In the genomic region with DNA sequence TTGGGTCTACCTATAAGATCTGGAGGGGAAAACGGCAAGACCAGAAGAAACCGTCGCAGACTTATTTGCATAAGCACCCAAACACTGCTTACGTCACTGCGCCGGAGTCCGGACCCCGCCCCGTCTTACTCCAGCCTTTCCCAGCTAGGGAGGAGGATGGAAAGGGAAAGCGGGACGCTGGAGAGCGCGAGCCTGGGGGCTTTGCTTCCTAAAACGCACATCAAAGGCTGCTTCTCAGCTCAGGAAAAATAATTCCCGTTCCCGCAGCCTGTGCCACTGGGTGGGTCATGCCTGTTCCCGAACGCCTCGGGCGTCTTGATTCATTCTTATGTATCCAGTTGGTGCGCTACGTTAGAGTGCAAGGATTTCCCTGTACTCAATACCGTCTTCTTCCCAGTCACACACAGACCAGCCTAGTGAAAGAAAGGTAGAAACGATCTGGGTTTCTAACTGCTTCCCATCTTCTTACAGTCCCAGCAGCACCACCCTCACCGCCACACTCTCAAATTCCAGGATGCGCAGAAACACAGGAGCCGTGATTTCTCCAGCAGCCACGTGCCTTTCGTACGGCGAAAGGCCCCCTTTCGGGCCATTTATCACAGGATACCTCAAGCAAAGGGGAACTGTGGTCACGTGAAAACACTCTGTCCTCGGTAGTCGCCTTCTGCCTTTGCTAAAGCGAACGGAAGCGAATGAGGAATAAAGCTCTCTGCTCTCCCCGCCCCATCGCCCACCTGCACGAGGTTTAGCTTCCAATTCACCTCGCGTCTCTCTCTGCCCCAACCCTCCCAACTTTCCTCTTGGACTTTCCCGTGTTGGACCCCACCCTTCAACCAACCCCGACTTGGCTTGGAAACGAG, we compare ENCODE assay signal across 8 cellular contexts. TPM values are rescaled to one million over a fixed set of nuclear protein-coding genes. Genes with fewer than 3 reads are reported as not detected.
DNase-seq lines count a peak whose midpoint lies in the region; ATAC-seq and TF ChIP-seq lines count a peak whose summit lies in the region.

No MANE protein-coding gene starts in this region.

- intact Hi-C loops in activated naive CD4-positive, alpha-beta T cell treated with anti-CD3 and anti-CD28 coated beads for 36 hours (cut with micrococcal nuclease): no loop called here
- intact Hi-C loops in heart right ventricle (cut with DNase I): no loop called here

- no peaks in the 10 kb centered on the region for H3K36me3 ChIP-seq in heart right ventricle
- H3K36me3 ChIP-seq in parathyroid adenoma (ENCODE audit: control insufficient read depth, insufficient read depth, low read length): no peaks in the 10 kb centered on the region

- peaks cover 37% of the 10 kb centered on the region for H3K27me3 Mint-ChIP-seq in activated naive CD4-positive, alpha-beta T cell treated with anti-CD3 and anti-CD28 coated beads for 36 hours (ENCODE audit: low read depth)

- peaks cover 0 to 78% (median 58%) of the 10 kb centered on the region in 7 donors for H3K27me3 ChIP-seq in heart right ventricle
- peaks cover 10% of the 10 kb centered on the region for H3K27me3 ChIP-seq in parathyroid adenoma (ENCODE audit: control insufficient read depth, insufficient read depth, low read length)

- peak overlapping the region; percentile 63 for H2AFZ ChIP-seq in parathyroid adenoma

- H3K9me3 ChIP-seq in heart right ventricle: peaks cover 0 to 4% (median 0%) of the 10 kb centered on the region in 11 donors
- H3K9me3 ChIP-seq in parathyroid adenoma (ENCODE audit: control insufficient read depth, low read length): no peaks in the 10 kb centered on the region

- peaks cover 10% of the 10 kb centered on the region for H3K4me1 Mint-ChIP-seq in activated naive CD4-positive, alpha-beta T cell treated with anti-CD3 and anti-CD28 coated beads for 36 hours (ENCODE audit: low read depth)

- H3K36me3 Mint-ChIP-seq in activated naive CD4-positive, alpha-beta T cell treated with anti-CD3 and anti-CD28 coated beads for 36 hours (ENCODE audit: low read depth): no peaks in the 10 kb centered on the region

- WGBS in heart right ventricle, 2 donors: 1% methylated on average over 46 of the region's 46 CpGs

- H3K79me2 ChIP-seq in parathyroid adenoma: no peaks in the 10 kb centered on the region

- CTCF ChIA-PET in activated naive CD4-positive, alpha-beta T cell treated with anti-CD3 and anti-CD28 coated beads for 36 hours (lab: Charles Lee): interaction anchor here (0.6 to 1.6 kb wide), 2 partner anchors 118 to 168 kb away, joined by 3 to 4 read pairs; no protein-coding TSS in a partner anchor

- H3K4me1 ChIP-seq in heart right ventricle (peaks cover 0 to 23% (median 9%) of the 10 kb centered on the region in 9 donors), parathyroid adenoma (no peaks in the 10 kb centered on the region)

- no peak overlapping the region for H3K9ac ChIP-seq in parathyroid adenoma

- H3K27ac ChIP-seq in heart right ventricle (no peak overlapping the region), parathyroid adenoma (no peak overlapping the region)

- H3K4me2 ChIP-seq in parathyroid adenoma (ENCODE audit: low read length): peak overlapping the region; percentile 60

- peak overlapping the region in 9 of 10 donors; percentile 17 to 45 (median 35) for H3K4me3 ChIP-seq in heart right ventricle
- no peak overlapping the region for H3K4me3 ChIP-seq in parathyroid adenoma (ENCODE audit: low read depth, low read length)

- no peaks in the 10 kb centered on the region for H3K9me3 Mint-ChIP-seq in activated naive CD4-positive, alpha-beta T cell treated with anti-CD3 and anti-CD28 coated beads for 36 hours

- DNase-seq in activated naive CD4-positive, alpha-beta T cell treated with anti-CD3 and anti-CD28 coated beads for 36 hours: peak; percentile 5
- no peak for DNase-seq in activated naive CD4-positive, alpha-beta T cell treated with Interleukin-2 at 50 U/mL for 16 hours
- DNase-seq in NCI-H345 treated with DMSO at 0.1 percent for 48 hours (lab: John Stamatoyannopoulos, UW; ENCODE audit: unreplicated experiment): peak; percentile 61
- peak; percentile 34 for DNase-seq in amniotic stem cell (lab: John Stamatoyannopoulos, UW)
- DNase-seq in heart right ventricle: no peak

- peak overlapping the region; percentile 45 for H3K4me3 Mint-ChIP-seq in activated naive CD4-positive, alpha-beta T cell treated with anti-CD3 and anti-CD28 coated beads for 36 hours

- no peak overlapping the region for H3K27ac Mint-ChIP-seq in activated naive CD4-positive, alpha-beta T cell treated with anti-CD3 and anti-CD28 coated beads for 36 hours

- TF ChIP-seq CTCF in heart right ventricle (IDR thresholded peaks at IDR 0.05): no peak
- no peak for TF ChIP-seq CTCF in parathyroid adenoma (IDR thresholded peaks at IDR 0.05)

- ATAC-seq in heart right ventricle (peak in 1 of 8 donors; percentile 61), HG02981 (IDR thresholded peaks at IDR 0.05; ENCODE audit: unreplicated experiment) (no peak), GM19397 (IDR thresholded peaks at IDR 0.05; ENCODE audit: unreplicated experiment) (no peak)

RNA-seq across cellular contexts. Expression of gene SLC6A15, which starts 1.0 kb away (rescaled TPM):
- total RNA-seq in activated naive CD4-positive, alpha-beta T cell treated with anti-CD3 and anti-CD28 coated beads for 36 hours: under 1 TPM in 1 of 2 experiments, not detected in 1; 0.30 TPM
- total RNA-seq in heart right ventricle: not detected
- not detected for polyA plus RNA-seq in heart right ventricle

Comparison
In these comparisons a context has a peak if more than half of its experiments do, and no peak if none do; other contexts are left out.
1. DNase-seq: peak in activated naive CD4-positive, alpha-beta T cell treated with anti-CD3 and anti-CD28 coated beads for 36 hours (single experiment), NCI-H345 treated with DMSO at 0.1 percent for 48 hours (single experiment) and amniotic stem cell (single experiment); none in activated naive CD4-positive, alpha-beta T cell treated with Interleukin-2 at 50 U/mL for 16 hours (single experiment) and heart right ventricle (0 of 2).